In the genomic region with DNA sequence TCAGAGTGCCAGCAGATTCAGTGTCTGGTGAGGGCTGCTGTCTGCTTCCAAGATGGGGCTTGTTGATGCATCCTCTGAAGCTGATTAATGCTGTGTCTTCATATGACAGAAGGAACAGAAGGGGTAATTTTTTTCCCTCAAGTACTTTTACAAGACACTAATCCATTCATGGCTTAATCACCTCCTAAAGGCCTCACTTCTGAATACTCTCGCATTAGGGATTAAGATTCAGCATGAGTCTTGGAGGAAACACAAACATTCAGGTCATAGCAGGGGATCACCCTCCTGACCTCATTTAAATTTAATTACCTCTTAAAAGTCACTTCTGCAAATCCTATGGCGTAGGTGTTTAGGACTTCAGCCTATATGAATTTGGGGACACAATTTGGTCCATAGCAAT, we compare ENCODE assay signal across 24 cellular contexts.
"Had no signal": no experiment of that assay in that cellular context is flagged by ENCODE, and none has a peak within 500 bp of the region (broad histone marks: within the 10 kb centered on the region; RNA-seq: fewer than 3 reads in every experiment).

No MANE protein-coding gene starts in this region.

- H3K4me1 Mint-ChIP-seq: activated naive CD8-positive, alpha-beta T cell treated with anti-CD3 and anti-CD28 coated beads for 36 hours; brain had no signal

- H3K36me3 ChIP-seq: adrenal gland, cardiac muscle cell, colonic mucosa, neutrophil, right lobe of liver, tibial nerve had no signal

- H3K4me3 ChIP-seq: adrenal gland, cardiac muscle cell, colonic mucosa, mucosa of descending colon, right lobe of liver, tibial nerve had no signal

- H3K4me3 Mint-ChIP-seq: activated naive CD4-positive, alpha-beta T cell treated with anti-CD3 and anti-CD28 coated beads for 36 hours; activated naive CD8-positive, alpha-beta T cell treated with anti-CD3 and anti-CD28 coated beads for 36 hours; activated T-helper 1 cell treated with anti-CD3 and anti-CD28 coated beads, Interleukin-12 subunit alpha, Interleukin-12 subunit beta, Interleukin-2, Interleukin-4 antibody, amounts not matched to agents 30 ng/mL and 10 ng/mL and 1 ng/mL, durations not matched to agents 14 hours and 24 hours and 36 hours; brain; natural killer cell treated with Interleukin-12 subunit alpha and Interleukin-12 subunit beta and Interleukin-15 and Interleukin-18, amount 100 ng/mL, for 72 hours had no signal

- DNase-seq: activated CD4-positive, alpha-beta T cell treated with anti-CD3 and anti-CD28 coated beads for 4 hours; activated CD4-positive, alpha-beta T cell treated with anti-CD3 and anti-CD28 coated beads, Interleukin-2, amount 50 U/mL, for 4 hours; activated effector memory CD4-positive, alpha-beta T cell treated with anti-CD3 and anti-CD28 coated beads, Interleukin-2, amount 50 U/mL, for 16 hours; activated naive CD4-positive, alpha-beta T cell treated with anti-CD3 and anti-CD28 coated beads for 36 hours; activated naive CD8-positive, alpha-beta T cell treated with anti-CD3 and anti-CD28 coated beads for 36 hours; adrenal gland; aorta; cerebellar nuclear complex; colonic mucosa; effector CD8-positive, alpha-beta T cell; head of caudate nucleus; hippocampal formation; left cardiac atrium; left ventricle myocardium superior; mucosa of descending colon; right lobe of liver; stimulated activated CD4-positive, alpha-beta T cell treated with anti-CD3 and anti-CD28 coated beads, Interleukin-2, amount 100 ng/mL, for 48 hours; stimulated activated naive CD4-positive, alpha-beta T cell treated with Interleukin-2 at 50 U/mL for 16 hours had no signal

- H3K9me3 Mint-ChIP-seq: activated naive CD4-positive, alpha-beta T cell treated with anti-CD3 and anti-CD28 coated beads for 36 hours; activated naive CD8-positive, alpha-beta T cell treated with anti-CD3 and anti-CD28 coated beads for 36 hours; activated T-helper 1 cell treated with anti-CD3 and anti-CD28 coated beads, Interleukin-12 subunit alpha, Interleukin-12 subunit beta, Interleukin-2, Interleukin-4 antibody, amounts not matched to agents 30 ng/mL and 10 ng/mL and 1 ng/mL, durations not matched to agents 14 hours and 24 hours and 36 hours; brain had no signal

- H3K27me3 Mint-ChIP-seq: activated naive CD8-positive, alpha-beta T cell treated with anti-CD3 and anti-CD28 coated beads for 36 hours; brain; natural killer cell treated with Interleukin-12 subunit alpha and Interleukin-12 subunit beta and Interleukin-15 and Interleukin-18, amount 100 ng/mL, for 72 hours had no signal

- H3K9me3 ChIP-seq: adrenal gland, colonic mucosa, neutrophil, right lobe of liver, tibial nerve had no signal

- H3K36me3 Mint-ChIP-seq: activated naive CD8-positive, alpha-beta T cell treated with anti-CD3 and anti-CD28 coated beads for 36 hours; brain had no signal

- H3K27me3 ChIP-seq: adrenal gland, cardiac muscle cell, colonic mucosa, neutrophil, right lobe of liver, tibial nerve had no signal

- H3K4me1 ChIP-seq: adrenal gland, colonic mucosa, right lobe of liver, tibial nerve had no signal

- ATAC-seq: left cardiac atrium; left ventricle myocardium superior; mucosa of descending colon; natural killer cell treated with Interleukin-12 subunit alpha and Interleukin-12 subunit beta and Interleukin-15 and Interleukin-18, amount 100 ng/mL, for 72 hours; right lobe of liver had no signal

- H3K27ac ChIP-seq: adrenal gland, cardiac muscle cell, colonic mucosa, neutrophil, right lobe of liver, tibial nerve had no signal

- H3K27ac Mint-ChIP-seq: activated naive CD4-positive, alpha-beta T cell treated with anti-CD3 and anti-CD28 coated beads for 36 hours; activated naive CD8-positive, alpha-beta T cell treated with anti-CD3 and anti-CD28 coated beads for 36 hours; activated T-helper 1 cell treated with anti-CD3 and anti-CD28 coated beads, Interleukin-12 subunit alpha, Interleukin-12 subunit beta, Interleukin-2, Interleukin-4 antibody, amounts not matched to agents 30 ng/mL and 10 ng/mL and 1 ng/mL, durations not matched to agents 14 hours and 24 hours and 36 hours; brain; natural killer cell treated with Interleukin-12 subunit alpha and Interleukin-12 subunit beta and Interleukin-15 and Interleukin-18, amount 100 ng/mL, for 72 hours had no signal
